ENCODE assay signal across 9 cellular contexts in the genomic region with DNA sequence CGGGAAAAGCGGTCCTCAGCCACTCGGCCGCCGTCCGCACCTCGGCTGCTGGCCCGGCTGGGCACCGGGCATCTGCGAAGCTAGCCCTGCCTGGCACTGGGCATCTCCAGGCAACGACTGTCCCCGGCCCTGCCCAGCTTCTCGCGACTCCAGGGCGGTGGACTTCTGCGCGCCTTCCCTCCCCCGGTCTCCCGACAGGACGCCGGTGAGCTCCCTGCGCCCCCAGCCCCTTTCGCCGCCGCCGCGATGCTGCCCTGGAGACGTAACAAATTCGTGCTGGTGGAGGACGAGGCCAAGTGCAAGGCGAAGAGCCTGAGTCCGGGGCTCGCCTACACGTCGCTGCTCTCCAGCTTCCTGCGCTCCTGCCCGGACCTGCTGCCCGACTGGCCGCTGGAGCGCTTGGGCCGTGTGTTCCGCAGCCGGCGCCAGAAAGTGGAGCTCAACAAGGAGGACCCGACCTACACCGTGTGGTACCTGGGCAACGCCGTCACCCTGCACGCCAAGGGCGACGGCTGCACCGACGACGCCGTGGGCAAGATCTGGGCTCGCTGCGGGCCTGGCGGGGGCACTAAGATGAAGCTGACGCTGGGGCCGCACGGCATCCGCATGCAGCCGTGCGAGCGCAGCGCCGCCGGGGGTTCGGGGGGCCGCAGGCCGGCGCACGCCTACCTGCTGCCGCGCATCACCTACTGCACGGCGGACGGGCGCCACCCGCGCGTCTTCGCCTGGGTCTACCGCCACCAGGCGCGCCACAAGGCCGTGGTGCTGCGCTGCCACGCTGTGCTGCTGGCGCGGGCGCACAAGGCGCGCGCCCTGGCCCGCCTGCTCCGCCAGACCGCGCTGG. TPM values are rescaled to one million over a fixed set of nuclear protein-coding genes. Genes with fewer than 3 reads are reported as not detected.
DNase-seq lines count a peak whose midpoint lies in the region; TF ChIP-seq lines count a peak whose summit lies in the region.
"Had no signal": no experiment of that assay in that cellular context is flagged by ENCODE, and none has a peak within 500 bp of the region (broad histone marks: within the 10 kb centered on the region; RNA-seq: fewer than 3 reads in every experiment).

No MANE protein-coding gene starts in this region.

- in situ Hi-C loops in brain microvascular endothelial cell (cut with HindIII; ENCODE audit: low pct_ligation_motif_present, low sequenced_read_pairs) = no loop called here

- H3K4me3 ChIP-seq in brain microvascular endothelial cell (ENCODE audit: low read depth, low read length) (peak overlapping the region; percentile 37), testis (peak overlapping the region; percentile 15 to 60)

- H3K9me3 ChIP-seq in testis = no peaks in the 10 kb centered on the region

- peaks cover 17% of the 10 kb centered on the region for H3K4me1 ChIP-seq in testis

- H3K27me3 ChIP-seq in brain microvascular endothelial cell (replicated peaks) = peaks cover 55% of the 10 kb centered on the region
- H3K27me3 ChIP-seq in testis = no peaks in the 10 kb centered on the region

- H3K27ac ChIP-seq in brain microvascular endothelial cell (no peak overlapping the region), testis (no peak overlapping the region)

- intact Hi-C loops in testis (cut with DNase I; ENCODE audit: low total_unique reads) = no loop called here

- no peaks in the 10 kb centered on the region for H3K36me3 ChIP-seq in brain microvascular endothelial cell (replicated peaks)
- H3K36me3 ChIP-seq in testis (ENCODE audit: low read depth, missing control alignments) = no peaks in the 10 kb centered on the region

- DNase-seq in NCI-H748 (lab: John Stamatoyannopoulos, UW; ENCODE audit: unreplicated experiment) = peak; percentile 66
- no peak for DNase-seq in NCI-H748 treated with DMSO at 0.1 percent for 48 hours (lab: John Stamatoyannopoulos, UW)
- DNase-seq in brain microvascular endothelial cell = no peak
- DNase-seq in iPS-NIHi7 (ENCODE audit: extremely low spot score) = peak; percentile 55
- DNase-seq in testis = peak; percentile 21
- no peak for DNase-seq in NCI-H128 (lab: John Stamatoyannopoulos, UW; ENCODE audit: unreplicated experiment)
- DNase-seq in NCI-H2107 (lab: John Stamatoyannopoulos, UW) = no peak
- no peak for DNase-seq in hippocampal formation (lab: John Stamatoyannopoulos, UW)

- TF ChIP-seq POLR2A in testis (IDR thresholded peaks at IDR 0.05) = no peak

- TF ChIP-seq CTCF in brain microvascular endothelial cell (IDR thresholded peaks at IDR 0.05; ENCODE audit: low read depth, low read length, missing control alignments) (no peak), testis (IDR thresholded peaks at IDR 0.05) (no peak)

- WGBS in testis, 2 donors = 0 to 1% methylated on average over 3 to 78 of the region's 99 CpGs

RNA-seq across cellular contexts. Expression of gene FAM43B, which starts 0.6 kb away (rescaled TPM):
- 1 to 10 TPM; 1.1 to 1.3 TPM for total RNA-seq in testis
- polyA plus RNA-seq in testis (ENCODE audit: insufficient read depth, low read depth, low replicate concordance) = 0.66 TPM
- total RNA-seq: dermis microvascular lymphatic vessel endothelial cell had no signal

RNA-seq across cellular contexts. Expression of gene CDA, which starts 35.9 kb away (rescaled TPM):
- total RNA-seq in testis = 1 to 10 TPM in 1 of 2 donors, under 1 TPM in 1; 0.81 to 2.0 TPM
- 2.5 TPM for polyA plus RNA-seq in testis (ENCODE audit: insufficient read depth, low read depth, low replicate concordance)

RNA-seq across cellular contexts. Expression of gene MUL1, which starts 45.0 kb away (rescaled TPM):
- total RNA-seq in testis = 10 to 100 TPM; 22.4 to 32.0 TPM
- polyA plus RNA-seq in testis (ENCODE audit: insufficient read depth, low read depth, low replicate concordance) = 28.9 TPM

Comparison
In these comparisons a context has a peak if more than half of its experiments do, and no peak if none do; other contexts are left out.
1. DNase-seq: peak in NCI-H748 (single experiment), iPS-NIHi7 (single experiment) and testis (single experiment); none in NCI-H748 treated with DMSO at 0.1 percent for 48 hours (single experiment), brain microvascular endothelial cell (single experiment), NCI-H128 (single experiment), NCI-H2107 (single experiment) and hippocampal formation (0 of 2).